10 cellular contexts compared by ENCODE assay signal in genomic region chr2:28047698-28048097, GRCh38.
A peak's percentile ranks its signal among the peaks of the same experiment; 100 is the strongest.
DNase-seq lines count a peak whose midpoint lies in the region; ATAC-seq and TF ChIP-seq lines count a peak whose summit lies in the region.
"Had no signal": no experiment of that assay in that cellular context is flagged by ENCODE, and none has a peak within 500 bp of the region (broad histone marks: within the 10 kb centered on the region; RNA-seq: fewer than 3 reads in every experiment).

No MANE protein-coding gene starts in this region.

- H3K4me1 ChIP-seq in PC-3 (ENCODE audit: insufficient read depth, low read length) (peaks cover 39% of the 10 kb centered on the region), fibroblast of lung (ENCODE audit: control insufficient read depth, extremely low read depth, insufficient read depth, low read length) (peaks cover 23% of the 10 kb centered on the region), spleen (peaks cover 0 to 20% (median 15%) of the 10 kb centered on the region in 6 donors), mucosa of descending colon (ENCODE audit: low read depth) (no peaks in the 10 kb centered on the region), vagina (no peaks in the 10 kb centered on the region)

- H4K20me1 ChIP-seq in PC-3 (ENCODE audit: low read length) (no peaks in the 10 kb centered on the region), fibroblast of lung (ENCODE audit: control insufficient read depth, extremely low read depth, insufficient read depth, low read length) (no peaks in the 10 kb centered on the region)

- TF ChIP-seq CTCF in PC-3 (conservative IDR thresholded peaks at IDR 0.05; ENCODE audit: low read depth, low read length) (no peak), fibroblast of lung (conservative IDR thresholded peaks at IDR 0.05 in 1 of 2, IDR thresholded peaks at IDR 0.05 in 1 of 2; ENCODE audit: low read depth in 1 of 2, low read length in 2 of 2) (no peak), spleen (IDR thresholded peaks at IDR 0.05 in 8 of 11, conservative IDR thresholded peaks at IDR 0.05 in 3 of 11) (no peak), mucosa of descending colon (IDR thresholded peaks at IDR 0.05) (no peak), vagina (IDR thresholded peaks at IDR 0.05) (no peak)

- H3K27ac ChIP-seq in PC-3 (ENCODE audit: low read length): no peak overlapping the region
- no peak overlapping the region for H3K27ac ChIP-seq in fibroblast of lung (ENCODE audit: insufficient read depth, low read length)
- peak overlapping the region in 7 of 8 donors; percentile 37 to 63 (median 62) for H3K27ac ChIP-seq in spleen
- H3K27ac ChIP-seq in vagina: no peak overlapping the region

- no peak overlapping the region for H2AFZ ChIP-seq in PC-3 (ENCODE audit: low read length)
- H2AFZ ChIP-seq in fibroblast of lung (ENCODE audit: low read length): no peak overlapping the region

- H3K9ac ChIP-seq in PC-3 (ENCODE audit: low read length) (no peak overlapping the region), fibroblast of lung (ENCODE audit: insufficient read depth, low read length) (no peak overlapping the region)

- no peak for ATAC-seq in PC-3
- no peak for ATAC-seq in mucosa of descending colon
- ATAC-seq: stimulated activated memory B cell treated with anti-CD40 and anti-IgM and Interleukin-4, amounts not matched to agents 10 μg/mL and 1 μg/mL and 100 μg/mL, for 72 hours had no signal

- H3K9me2 ChIP-seq in PC-3 (replicated peaks; ENCODE audit: low read length): no peaks in the 10 kb centered on the region

- H3K4me3 ChIP-seq in PC-3 (ENCODE audit: low read length) (no peak overlapping the region), fibroblast of lung (replicated peaks in 1 of 4; ENCODE audit: control extremely low read depth in 1 of 4, insufficient read depth in 1 of 4, low read depth in 3 of 4, low read length in 4 of 4) (no peak overlapping the region), spleen (no peak overlapping the region), mucosa of descending colon (no peak overlapping the region), vagina (no peak overlapping the region)

- no peaks in the 10 kb centered on the region for H3K79me2 ChIP-seq in PC-3 (ENCODE audit: low read length)
- H3K79me2 ChIP-seq in fibroblast of lung (ENCODE audit: control insufficient read depth, insufficient read depth, low read length): no peaks in the 10 kb centered on the region

- H3K9me3 ChIP-seq in PC-3 (ENCODE audit: low read length) (no peaks in the 10 kb centered on the region), fibroblast of lung (ENCODE audit: control insufficient read depth, insufficient read depth, low read depth, low read length) (no peaks in the 10 kb centered on the region), spleen (no peaks in the 10 kb centered on the region), mucosa of descending colon (no peaks in the 10 kb centered on the region), vagina (no peaks in the 10 kb centered on the region)

- DNase-seq in HCEC 1CT (peak; percentile 82), PC-3 (peak; percentile 15), fibroblast of lung (ENCODE audit: low read depth in 2 of 2) (peak; percentile 84 to 88), spleen (no peak), mucosa of descending colon (no peak), occipital lobe (lab: John Stamatoyannopoulos, UW) (no peak), vagina (ENCODE audit: extremely low spot score in 2 of 2) (no peak)
- DNase-seq: endodermal cell, NCI-H1092 had no signal

- no peak overlapping the region for H3K4me2 ChIP-seq in PC-3 (ENCODE audit: low read length)
- H3K4me2 ChIP-seq in fibroblast of lung (ENCODE audit: extremely low read depth, insufficient read depth, low read length): peak overlapping the region; percentile 32

- H3K27me3 ChIP-seq in PC-3 (ENCODE audit: low read length) (no peaks in the 10 kb centered on the region), fibroblast of lung (ENCODE audit: control insufficient read depth, insufficient read depth, low read length) (no peaks in the 10 kb centered on the region), spleen (replicated peaks in 1 of 7) (no peaks in the 10 kb centered on the region), vagina (no peaks in the 10 kb centered on the region)

- peaks cover 6% of the 10 kb centered on the region for H3F3A ChIP-seq in PC-3 (ENCODE audit: low read length, unreplicated experiment)

- CTCF ChIA-PET in PC-3 (lab: Charles Lee): no interaction called here

- intact Hi-C loops in PC-3 (cut with micrococcal nuclease): loop anchor here (10.0 kb wide), 1 partner anchor 243 kb away; no protein-coding TSS in a partner anchor
- intact Hi-C loops in spleen (cut with DNase I; ENCODE audit: low total_unique reads): no loop called here
- intact Hi-C loops in mucosa of descending colon (cut with DNase I, micrococcal nuclease): no loop called here
- intact Hi-C loops in vagina (cut with DNase I): no loop called here

- no peaks in the 10 kb centered on the region for H3K36me3 ChIP-seq in PC-3 (ENCODE audit: low read depth, low read length)
- no peaks in the 10 kb centered on the region for H3K36me3 ChIP-seq in fibroblast of lung (ENCODE audit: control insufficient read depth, insufficient read depth, low read length)
- H3K36me3 ChIP-seq in spleen: peaks cover 0 to 25% (median 0%) of the 10 kb centered on the region in 6 donors
- no peaks in the 10 kb centered on the region for H3K36me3 ChIP-seq in mucosa of descending colon (ENCODE audit: low read depth)
- H3K36me3 ChIP-seq in vagina: no peaks in the 10 kb centered on the region

- no peak for TF ChIP-seq POLR2A in spleen (IDR thresholded peaks at IDR 0.05)
- TF ChIP-seq POLR2A in vagina (IDR thresholded peaks at IDR 0.05): no peak

- POLR2A ChIA-PET in PC-3 (lab: Charles Lee; ENCODE audit: unreplicated experiment): no interaction called here

- BruUV-seq in PC-3 (replicated peaks; lab: Mats Ljungman, UMichigan): no TSS peak

Comparison
In these comparisons a context has a peak if more than half of its experiments do, and no peak if none do; other contexts are left out.
1. DNase-seq: peak in HCEC 1CT (single experiment), PC-3 (single experiment) and fibroblast of lung (2 of 2); none in spleen (single experiment), mucosa of descending colon (0 of 3), occipital lobe (single experiment) and vagina (0 of 2).
2. H3K27ac ChIP-seq: peak in spleen (7 of 8); none in PC-3 (single experiment), fibroblast of lung (single experiment) and vagina (single experiment).